ENCODE assay signal across 8 cellular contexts in genomic region chr10:59808896-59809643, GRCh38. TPM values are rescaled to one million over a fixed set of nuclear protein-coding genes. Genes with fewer than 3 reads are reported as not detected.
DNase-seq lines count a peak whose midpoint lies in the region; ATAC-seq and TF ChIP-seq lines count a peak whose summit lies in the region.

No MANE protein-coding gene starts in this region.

- 70% methylated on average over 5 of the region's 5 CpGs for WGBS in esophagus muscularis mucosa

- no peaks in the 10 kb centered on the region for H3K27me3 ChIP-seq in CD4-positive, CD25-positive, alpha-beta regulatory T cell (ENCODE audit: control insufficient read depth, insufficient read depth, low read length)
- no peaks in the 10 kb centered on the region for H3K27me3 ChIP-seq in esophagus muscularis mucosa

- peaks cover 0 to 2% (median 1%) of the 10 kb centered on the region in 4 donors for H3K4me1 Mint-ChIP-seq in CD4-positive, CD25-positive, alpha-beta regulatory T cell
- H3K4me1 Mint-ChIP-seq in nephron progenitor cell, result no peaks in the 10 kb centered on the region

- H3K27me3 Mint-ChIP-seq in CD4-positive, CD25-positive, alpha-beta regulatory T cell, result no peaks in the 10 kb centered on the region
- no peaks in the 10 kb centered on the region for H3K27me3 Mint-ChIP-seq in nephron progenitor cell (ENCODE audit: low read depth, poor library complexity)

- no peaks in the 10 kb centered on the region for H3K4me1 ChIP-seq in CD4-positive, CD25-positive, alpha-beta regulatory T cell (ENCODE audit: control insufficient read depth, insufficient read depth, low read length, poor library complexity, severe bottlenecking)
- peaks cover 4 to 29% (median 14%) of the 10 kb centered on the region in 4 donors for H3K4me1 ChIP-seq in esophagus muscularis mucosa

- intact Hi-C loops in esophagus muscularis mucosa (cut with DNase I), result loop anchor here (10.0 kb wide), 2 partner anchors 184 to 574 kb away; no protein-coding TSS in a partner anchor

- H3K27ac Mint-ChIP-seq in CD4-positive, CD25-positive, alpha-beta regulatory T cell, result no peak overlapping the region
- no peak overlapping the region for H3K27ac Mint-ChIP-seq in nephron progenitor cell

- no peaks in the 10 kb centered on the region for H3K9me3 ChIP-seq in CD4-positive, CD25-positive, alpha-beta regulatory T cell (ENCODE audit: control insufficient read depth in 2 of 2, low read length in 2 of 2)
- H3K9me3 ChIP-seq in esophagus muscularis mucosa, result no peaks in the 10 kb centered on the region

- H3K36me3 ChIP-seq in CD4-positive, CD25-positive, alpha-beta regulatory T cell (ENCODE audit: control insufficient read depth, insufficient read depth, low read length), result peaks cover 83% of the 10 kb centered on the region
- peaks cover 44 to 88% (median 72%) of the 10 kb centered on the region in 4 donors for H3K36me3 ChIP-seq in esophagus muscularis mucosa

- no peak overlapping the region for H3K4me3 Mint-ChIP-seq in CD4-positive, CD25-positive, alpha-beta regulatory T cell
- no peak overlapping the region for H3K4me3 Mint-ChIP-seq in nephron progenitor cell

- peak; percentile 49 to 64 (median 55) for TF ChIP-seq CTCF in esophagus muscularis mucosa (IDR thresholded peaks at IDR 0.05)
- peak; percentile 68 for TF ChIP-seq CTCF in nephron progenitor cell (IDR thresholded peaks at IDR 0.05)

- TF ChIP-seq POLR2A in esophagus muscularis mucosa (IDR thresholded peaks at IDR 0.05; ENCODE audit: low read depth), result no peak

- H3K27ac ChIP-seq in CD4-positive, CD25-positive, alpha-beta regulatory T cell (ENCODE audit: insufficient read depth, low read length, poor library complexity, severe bottlenecking), result no peak overlapping the region
- H3K27ac ChIP-seq in esophagus muscularis mucosa (replicated peaks in 1 of 4), result no peak overlapping the region
- no peak overlapping the region for H3K27ac ChIP-seq in substantia nigra (ENCODE audit: low read depth, low read length, poor library complexity, severe bottlenecking)

- H3K9me3 Mint-ChIP-seq in CD4-positive, CD25-positive, alpha-beta regulatory T cell, result no peaks in the 10 kb centered on the region
- no peaks in the 10 kb centered on the region for H3K9me3 Mint-ChIP-seq in nephron progenitor cell

- no peak overlapping the region for H3K4me3 ChIP-seq in CD4-positive, CD25-positive, alpha-beta regulatory T cell (ENCODE audit: low read depth, low read length)
- no peak overlapping the region for H3K4me3 ChIP-seq in esophagus muscularis mucosa

- ATAC-seq in CD4-positive, CD25-positive, alpha-beta regulatory T cell (ENCODE audit: low read depth in 2 of 2), result peak; percentile 64 to 72
- ATAC-seq in GM19043 (IDR thresholded peaks at IDR 0.05; ENCODE audit: low read depth, unreplicated experiment), result peak; percentile 94
- peak; percentile 96 for ATAC-seq in HG03280 (IDR thresholded peaks at IDR 0.05; ENCODE audit: unreplicated experiment)

- peaks cover 65% of the 10 kb centered on the region for H3K36me3 Mint-ChIP-seq in CD4-positive, CD25-positive, alpha-beta regulatory T cell
- peaks cover 67% of the 10 kb centered on the region for H3K36me3 Mint-ChIP-seq in nephron progenitor cell (ENCODE audit: low read depth)

- TF ChIP-seq EP300 in esophagus muscularis mucosa (IDR thresholded peaks at IDR 0.05), result no peak

- peak; percentile 6 to 76 (median 33) for DNase-seq in CD4-positive, CD25-positive, alpha-beta regulatory T cell
- DNase-seq in NCI-H510A (lab: John Stamatoyannopoulos, UW) (peak; percentile 11), esophagus muscularis mucosa (ENCODE audit: extremely low spot score) (no peak), nephron progenitor cell (peak; percentile 75), substantia nigra (lab: John Stamatoyannopoulos, UW) (peak in 41 of 49 donors; percentile 5 to 74 (median 39))
- peak; percentile 19 to 23 for DNase-seq in activated CD8-positive, alpha-beta memory T cell treated with anti-CD3 and anti-CD28 coated beads for 4 hours (ENCODE audit: low read depth in 2 of 2)

RNA-seq across cellular contexts. Expression of gene MRLN, which starts 55.8 kb away (rescaled TPM):
- total RNA-seq in CD4-positive, CD25-positive, alpha-beta regulatory T cell, result not detected
- not detected for polyA plus RNA-seq in CD4-positive, CD25-positive, alpha-beta regulatory T cell
- not detected for total RNA-seq in esophagus muscularis mucosa
